In genomic region chr3:104176706-104177105, GRCh38 we compare ENCODE assay signal across 29 cellular contexts.
"Had no signal": no experiment of that assay in that cellular context is flagged by ENCODE, and none has a peak within 500 bp of the region (broad histone marks: within the 10 kb centered on the region; RNA-seq: fewer than 3 reads in every experiment).

No MANE protein-coding gene starts in this region.

- H3K27ac Mint-ChIP-seq: natural killer cell; nephron; neural progenitor cell; progenitor cell of endocrine pancreas; stimulated activated effector memory CD8-positive, alpha-beta T cell treated with anti-CD3 and anti-CD28 coated beads, Interleukin-12 subunit alpha, Interleukin-12 subunit beta, amount 100 ng/mL, for 72 hours; stimulated activated naive B cell treated with anti-CD40 and anti-IgM and Interleukin-4, amounts not matched to agents 10 μg/mL and 1 μg/mL and 100 μg/mL, for 72 hours; stimulated activated naive CD8-positive, alpha-beta T cell treated with anti-CD3 and anti-CD28 coated beads, Interleukin-15, amount 100 ng/mL, for 72 hours; type B pancreatic cell had no signal

- H3K36me3 ChIP-seq: neural progenitor cell, ovary, right lobe of liver, sigmoid colon, suprapubic skin, tibial artery, transverse colon, upper lobe of right lung, uterus had no signal

- H3K4me3 ChIP-seq: neural progenitor cell, ovary, psoas muscle, right lobe of liver, sigmoid colon, suprapubic skin, testis, tibial artery, transverse colon, upper lobe of right lung, uterus had no signal

- H3K79me2 ChIP-seq: parathyroid adenoma had no signal

- H3K9me3 ChIP-seq: ovary, psoas muscle, right lobe of liver, sigmoid colon, suprapubic skin, testis, tibial artery, transverse colon, upper lobe of right lung, uterus had no signal

- H3K4me3 Mint-ChIP-seq: natural killer cell; nephron; neural progenitor cell; stimulated activated effector memory CD8-positive, alpha-beta T cell treated with anti-CD3 and anti-CD28 coated beads, Interleukin-12 subunit alpha, Interleukin-12 subunit beta, amount 100 ng/mL, for 72 hours; stimulated activated naive B cell treated with anti-CD40 and anti-IgM and Interleukin-4, amounts not matched to agents 10 μg/mL and 1 μg/mL and 100 μg/mL, for 72 hours; stimulated activated naive CD8-positive, alpha-beta T cell treated with anti-CD3 and anti-CD28 coated beads, Interleukin-15, amount 100 ng/mL, for 72 hours; type B pancreatic cell had no signal

- H3K27me3 ChIP-seq: neural progenitor cell, ovary, right lobe of liver, sigmoid colon, suprapubic skin, testis, tibial artery, transverse colon, upper lobe of right lung, uterus had no signal

- H3K27ac ChIP-seq: neural progenitor cell, ovary, parathyroid adenoma, psoas muscle, right lobe of liver, sigmoid colon, suprapubic skin, testis, tibial artery, transverse colon, upper lobe of right lung, uterus had no signal

- H3K36me3 Mint-ChIP-seq: natural killer cell; neural progenitor cell; stimulated activated effector memory CD8-positive, alpha-beta T cell treated with anti-CD3 and anti-CD28 coated beads, Interleukin-12 subunit alpha, Interleukin-12 subunit beta, amount 100 ng/mL, for 72 hours; stimulated activated naive B cell treated with anti-CD40 and anti-IgM and Interleukin-4, amounts not matched to agents 10 μg/mL and 1 μg/mL and 100 μg/mL, for 72 hours; type B pancreatic cell had no signal

- H3K27me3 Mint-ChIP-seq: progenitor cell of endocrine pancreas; stimulated activated naive B cell treated with anti-CD40 and anti-IgM and Interleukin-4, amounts not matched to agents 10 μg/mL and 1 μg/mL and 100 μg/mL, for 72 hours; stimulated activated naive CD8-positive, alpha-beta T cell treated with anti-CD3 and anti-CD28 coated beads, Interleukin-15, amount 100 ng/mL, for 72 hours had no signal

- H3K4me1 ChIP-seq: neural progenitor cell, parathyroid adenoma, psoas muscle, right lobe of liver, sigmoid colon, suprapubic skin, testis, tibial artery, transverse colon, upper lobe of right lung, uterus had no signal

- DNase-seq: natural killer cell; occipital lobe; ovary; posterior cingulate gyrus; psoas muscle; right cardiac atrium; right lobe of liver; sigmoid colon; small intestine; stimulated activated CD4-positive, alpha-beta T cell treated with anti-CD3 and anti-CD28 coated beads, Interleukin-15, amount 100 ng/mL, for 24 hours; stimulated activated CD4-positive, alpha-beta T cell treated with anti-CD3 and anti-CD28 coated beads, Interleukin-2, amount 100 ng/mL, for 24 hours; stimulated activated CD4-positive, alpha-beta T cell treated with anti-CD3 and anti-CD28 coated beads, Interleukin-2, amount 100 ng/mL, for 48 hours; stimulated activated CD4-positive, alpha-beta T cell treated with anti-CD3 and anti-CD28 coated beads, Interleukin-4, amount 100 ng/mL, for 24 hours; stimulated activated naive B cell treated with anti-CD40 and anti-IgM and Interleukin-4, amounts not matched to agents 10 μg/mL and 1 μg/mL and 100 μg/mL, for 72 hours; stimulated activated naive CD8-positive, alpha-beta T cell treated with anti-CD3 and anti-CD28 coated beads, Interleukin-15, amount 100 ng/mL, for 72 hours; stimulated activated naive CD8-positive, alpha-beta T cell treated with anti-CD3 and anti-CD28 coated beads, Interleukin-15, Interleukin-2, amounts not matched to agents 100 U/mL and 50 U/mL, for 24 hours; substantia nigra; testis; tibial artery; transverse colon; upper lobe of right lung; uterus had no signal

- H3K4me1 Mint-ChIP-seq: natural killer cell; neural progenitor cell; stimulated activated effector memory CD8-positive, alpha-beta T cell treated with anti-CD3 and anti-CD28 coated beads, Interleukin-12 subunit alpha, Interleukin-12 subunit beta, amount 100 ng/mL, for 72 hours; stimulated activated naive B cell treated with anti-CD40 and anti-IgM and Interleukin-4, amounts not matched to agents 10 μg/mL and 1 μg/mL and 100 μg/mL, for 72 hours; stimulated activated naive CD8-positive, alpha-beta T cell treated with anti-CD3 and anti-CD28 coated beads, Interleukin-15, amount 100 ng/mL, for 72 hours had no signal

- ATAC-seq: natural killer cell; psoas muscle; right cardiac atrium; right lobe of liver; stimulated activated effector memory CD8-positive, alpha-beta T cell treated with anti-CD3 and anti-CD28 coated beads, Interleukin-12 subunit alpha, Interleukin-12 subunit beta, amount 100 ng/mL, for 72 hours; stimulated activated naive B cell treated with anti-CD40 and anti-IgM and Interleukin-4, amounts not matched to agents 10 μg/mL and 1 μg/mL and 100 μg/mL, for 72 hours; stimulated activated naive CD8-positive, alpha-beta T cell treated with anti-CD3 and anti-CD28 coated beads, Interleukin-15, amount 100 ng/mL, for 72 hours; stimulated activated naive CD8-positive, alpha-beta T cell treated with anti-CD3 and anti-CD28 coated beads, Interleukin-15, Interleukin-2, amounts not matched to agents 100 U/mL and 50 U/mL, for 24 hours; upper lobe of right lung had no signal

- H3K9me3 Mint-ChIP-seq: nephron; neural progenitor cell; stimulated activated effector memory CD8-positive, alpha-beta T cell treated with anti-CD3 and anti-CD28 coated beads, Interleukin-12 subunit alpha, Interleukin-12 subunit beta, amount 100 ng/mL, for 72 hours; stimulated activated naive B cell treated with anti-CD40 and anti-IgM and Interleukin-4, amounts not matched to agents 10 μg/mL and 1 μg/mL and 100 μg/mL, for 72 hours; stimulated activated naive CD8-positive, alpha-beta T cell treated with anti-CD3 and anti-CD28 coated beads, Interleukin-15, amount 100 ng/mL, for 72 hours; type B pancreatic cell had no signal

- H3K4me2 ChIP-seq: neural progenitor cell had no signal

- H2AFZ ChIP-seq: neural progenitor cell, parathyroid adenoma had no signal

- H3K9ac ChIP-seq: neural progenitor cell, parathyroid adenoma had no signal

- FAIRE-seq: small intestine had no signal
